4 cellular contexts compared by ENCODE assay signal in genomic region chr22:18144105-18144504, GRCh38.
"Had no signal": no experiment of that assay in that cellular context is flagged by ENCODE, and none has a peak within 500 bp of the region (broad histone marks: within the 10 kb centered on the region; RNA-seq: fewer than 3 reads in every experiment).

No MANE protein-coding gene starts in this region.

- H3K4me3 ChIP-seq: GM23338 had no signal

- ATAC-seq: GM23338 had no signal

- DNase-seq: H9, HCEC 1CT, IMR-90 had no signal
